ENCODE assay signal across 8 cellular contexts in the genomic region with DNA sequence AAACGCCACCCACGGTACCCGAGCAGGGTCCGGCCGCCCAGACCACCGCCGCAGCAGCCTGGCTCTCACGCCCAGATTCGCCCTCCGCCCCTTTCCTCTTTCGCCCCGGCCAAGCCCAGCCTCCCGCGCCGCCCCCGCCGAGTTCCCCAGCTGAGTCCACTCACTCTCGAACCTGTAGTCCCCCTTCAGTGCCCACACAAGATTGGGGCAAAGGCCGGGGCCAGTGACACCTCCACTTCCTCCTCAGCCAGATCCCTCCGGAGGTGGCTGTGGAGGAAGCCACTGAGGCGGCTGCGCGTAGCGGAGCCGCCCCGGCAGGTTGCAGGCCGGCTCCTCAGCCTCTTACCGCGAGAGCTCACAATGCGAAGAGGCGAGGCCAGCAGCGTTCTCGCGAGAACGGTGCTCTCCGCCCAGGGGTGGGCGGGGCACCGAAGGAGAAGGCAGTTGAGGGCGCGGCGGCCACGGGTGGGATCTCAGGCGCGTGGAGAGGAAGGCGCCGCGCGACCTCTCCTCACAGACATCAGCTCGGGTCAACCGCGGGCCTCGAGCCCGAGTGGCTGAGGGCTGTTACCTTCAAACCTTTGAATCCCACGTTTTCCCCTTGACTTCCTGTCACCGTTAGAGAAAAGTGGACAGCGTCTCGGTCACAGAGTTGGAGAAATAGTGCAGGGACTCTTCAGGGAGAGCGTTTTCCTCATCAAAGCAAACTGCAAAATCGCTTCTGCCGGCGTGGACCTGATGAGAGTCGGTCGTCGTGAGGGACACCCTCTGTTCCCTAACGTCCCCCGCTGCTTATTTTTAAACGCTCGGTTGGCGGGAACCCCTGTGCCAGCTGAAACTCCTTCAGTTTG. TPM values are rescaled to one million over a fixed set of nuclear protein-coding genes. Genes with fewer than 3 reads are reported as not detected.
DNase-seq lines count a peak whose midpoint lies in the region; FAIRE-seq and TF ChIP-seq lines count a peak whose summit lies in the region.

A gene (minus strand): TSS at position 295 of the 851 bp plus-strand sequence. CDS start 18,098 bp downstream, outside the sequence.

- H3K9me3 Mint-ChIP-seq in nephron progenitor cell, result peaks cover 4% of the 10 kb centered on the region
- H3K9me3 Mint-ChIP-seq in stimulated activated naive CD8-positive, alpha-beta T cell treated with anti-CD3 and anti-CD28 coated beads, Interleukin-15, Interleukin-2, amounts not matched to agents 100 ng/mL and 50 ng/mL, for 24 hours, result no peaks in the 10 kb centered on the region

- H2AFZ ChIP-seq in MM.1S (ENCODE audit: low read length), result peak within 1 kb of the TSS; percentile 84

- H3K27me3 ChIP-seq in MM.1S (replicated peaks; ENCODE audit: insufficient read depth, low read length), result no peaks in the 10 kb centered on the region

- DNase-seq in HCEC 1CT, result peak; percentile 93
- peak; percentile 97 for DNase-seq in MM.1S
- DNase-seq in SHP77 treated with DMSO at 0.1 percent for 48 hours (lab: John Stamatoyannopoulos, UW), result peak; percentile 3
- peak; percentile 97 for DNase-seq in activated effector memory CD4-positive, alpha-beta T cell treated with anti-CD3 and anti-CD28 coated beads, Interleukin-2, amount 50 U/mL, for 16 hours
- DNase-seq in fibroblast of the aortic adventitia (ENCODE audit: low read depth), result peak; percentile 93
- DNase-seq in nephron progenitor cell, result peak; percentile 89

- H3K27ac Mint-ChIP-seq in nephron progenitor cell, result peak within 1 kb of the TSS; percentile 99
- peak within 1 kb of the TSS; percentile 99 for H3K27ac Mint-ChIP-seq in stimulated activated naive CD8-positive, alpha-beta T cell treated with anti-CD3 and anti-CD28 coated beads, Interleukin-15, Interleukin-2, amounts not matched to agents 100 ng/mL and 50 ng/mL, for 24 hours

- H3K4me3 ChIP-seq in MM.1S (ENCODE audit: low read length) (peak within 1 kb of the TSS; percentile 76), fibroblast of the aortic adventitia (ENCODE audit: low read depth, low read length) (peak within 1 kb of the TSS; percentile 94)

- H3K36me3 ChIP-seq in MM.1S (replicated peaks; ENCODE audit: insufficient read depth, low read length), result no peaks in the 10 kb centered on the region

- TF ChIP-seq CTCF in MM.1S (IDR thresholded peaks at IDR 0.05; ENCODE audit: low read length), result no peak
- TF ChIP-seq CTCF in fibroblast of the aortic adventitia (IDR thresholded peaks at IDR 0.05; ENCODE audit: insufficient read depth, low read length), result no peak
- no peak for TF ChIP-seq CTCF in nephron progenitor cell (IDR thresholded peaks at IDR 0.05)

- no peaks in the 10 kb centered on the region for H3K9me2 ChIP-seq in MM.1S (replicated peaks; ENCODE audit: insufficient read depth, low read length)

- H3K9me3 ChIP-seq in MM.1S (replicated peaks; ENCODE audit: insufficient read depth, low read length), result no peaks in the 10 kb centered on the region

- H3K9ac ChIP-seq in MM.1S (ENCODE audit: low read length), result peak within 1 kb of the TSS; percentile 71

- peaks cover 3% of the 10 kb centered on the region for H3K27me3 Mint-ChIP-seq in nephron progenitor cell (ENCODE audit: low read depth, poor library complexity)
- no peaks in the 10 kb centered on the region for H3K27me3 Mint-ChIP-seq in stimulated activated naive CD8-positive, alpha-beta T cell treated with anti-CD3 and anti-CD28 coated beads, Interleukin-15, Interleukin-2, amounts not matched to agents 100 ng/mL and 50 ng/mL, for 24 hours

- FAIRE-seq in G401.6 (lab: Jason Lieb, UNC), result peak; percentile 75

- H3K4me3 Mint-ChIP-seq in nephron progenitor cell, result peak within 1 kb of the TSS; percentile 100
- H3K4me3 Mint-ChIP-seq in stimulated activated naive CD8-positive, alpha-beta T cell treated with anti-CD3 and anti-CD28 coated beads, Interleukin-15, Interleukin-2, amounts not matched to agents 100 ng/mL and 50 ng/mL, for 24 hours, result peak within 1 kb of the TSS; percentile 99

- H3K79me2 ChIP-seq in MM.1S (ENCODE audit: low read length), result peaks cover 45% of the 10 kb centered on the region

- peaks cover 10% of the 10 kb centered on the region; the same call in 1 of the 2 replicates for H3K4me1 ChIP-seq in MM.1S (ENCODE audit: low read length)

- peak within 1 kb of the TSS; percentile 61; the same call in 1 of the 2 replicates for H3K27ac ChIP-seq in MM.1S (ENCODE audit: low read length)

- peaks cover 24% of the 10 kb centered on the region for H3K4me1 Mint-ChIP-seq in nephron progenitor cell
- peaks cover 43% of the 10 kb centered on the region for H3K4me1 Mint-ChIP-seq in stimulated activated naive CD8-positive, alpha-beta T cell treated with anti-CD3 and anti-CD28 coated beads, Interleukin-15, Interleukin-2, amounts not matched to agents 100 ng/mL and 50 ng/mL, for 24 hours (ENCODE audit: low read depth)

- no peaks in the 10 kb centered on the region for H4K20me1 ChIP-seq in MM.1S (ENCODE audit: insufficient read depth, low read length)

- H3F3A ChIP-seq in MM.1S (ENCODE audit: insufficient read depth, low read length), result no peaks in the 10 kb centered on the region

- peaks cover 14% of the 10 kb centered on the region for H3K36me3 Mint-ChIP-seq in nephron progenitor cell (ENCODE audit: low read depth)
- peaks cover 8% of the 10 kb centered on the region for H3K36me3 Mint-ChIP-seq in stimulated activated naive CD8-positive, alpha-beta T cell treated with anti-CD3 and anti-CD28 coated beads, Interleukin-15, Interleukin-2, amounts not matched to agents 100 ng/mL and 50 ng/mL, for 24 hours (ENCODE audit: low read depth)

- peak within 1 kb of the TSS; percentile 85 for H3K4me2 ChIP-seq in MM.1S (ENCODE audit: low read depth, low read length)

RNA-seq across cellular contexts. Expression of the gene that starts here (rescaled TPM):
- 30.6 and 56.3 TPM in 2 replicates for total RNA-seq in fibroblast of the aortic adventitia (ENCODE audit: low replicate concordance)

Comparison
In these comparisons a context has a peak if more than half of its experiments do, and no peak if none do; other contexts are left out.
1. Peak in every context shown above with its lines: DNase-seq, H3K4me3 ChIP-seq and H3K27ac ChIP-seq.
2. DNase-seq: peak in every context shown above with its lines; median percentile 97 in MM.1S; 97 in activated effector memory CD4-positive, alpha-beta T cell treated with anti-CD3 and anti-CD28 coated beads, Interleukin-2, amount 50 U/mL, for 16 hours; 93 in HCEC 1CT; 93 in fibroblast of the aortic adventitia; 89 in nephron progenitor cell; 3 in SHP77 treated with DMSO at 0.1 percent for 48 hours.